In the genomic region with DNA sequence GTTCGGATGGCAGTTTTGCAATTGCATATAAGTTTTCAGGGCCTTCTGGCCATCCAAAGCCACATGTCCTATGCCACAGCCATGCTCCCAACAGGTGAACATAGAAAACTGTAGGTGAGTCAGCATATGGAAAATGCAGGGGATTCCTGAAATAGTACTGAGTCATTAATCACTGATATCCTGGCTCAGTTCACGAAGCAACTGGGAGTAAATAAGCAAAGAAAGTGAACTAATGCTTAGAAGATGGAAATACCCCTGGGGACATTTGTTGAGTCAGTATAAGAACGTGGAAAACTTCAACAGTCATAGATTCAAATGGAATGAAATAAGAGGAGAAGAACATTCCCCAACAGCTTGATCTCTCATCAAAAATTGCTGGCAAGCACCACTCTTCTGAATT, we compare ENCODE assay signal across 11 cellular contexts.
DNase-seq lines count a peak whose midpoint lies in the region; ATAC-seq, FAIRE-seq and TF ChIP-seq lines count a peak whose summit lies in the region.
"Had no signal": no experiment of that assay in that cellular context is flagged by ENCODE, and none has a peak within 500 bp of the region (broad histone marks: within the 10 kb centered on the region; RNA-seq: fewer than 3 reads in every experiment).

No MANE protein-coding gene starts in this region.

- no peak for TF ChIP-seq POLR2A in H54 (IDR thresholded peaks at IDR 0.05; ENCODE audit: low read depth, low read length)

- H3K27ac ChIP-seq in foreskin keratinocyte: peak overlapping the region; percentile 88
- peak overlapping the region; percentile 87 for H3K27ac ChIP-seq in smooth muscle cell (ENCODE audit: low read depth)
- H3K27ac ChIP-seq in naive thymus-derived CD4-positive, alpha-beta T cell (ENCODE audit: low read depth, low read length): no peak overlapping the region

- no peaks in the 10 kb centered on the region for H3K36me3 ChIP-seq in smooth muscle cell (ENCODE audit: low read depth)
- no peaks in the 10 kb centered on the region for H3K36me3 ChIP-seq in naive thymus-derived CD4-positive, alpha-beta T cell (ENCODE audit: control insufficient read depth in 2 of 3, insufficient read depth in 3 of 3, low read length in 3 of 3)

- peaks cover 22% of the 10 kb centered on the region for H3F3A ChIP-seq in smooth muscle cell (ENCODE audit: low read depth)

- H3K27ac Mint-ChIP-seq in naive thymus-derived CD4-positive, alpha-beta T cell: no peak overlapping the region
- H3K27ac Mint-ChIP-seq: effector memory CD8-positive, alpha-beta T cell had no signal

- no peak overlapping the region for H3K4me2 ChIP-seq in smooth muscle cell

- no peak for DNase-seq in H54 (ENCODE audit: insufficient read length, low spot score)
- peak; percentile 67 for DNase-seq in SW480 (ENCODE audit: low spot score)
- DNase-seq in foreskin keratinocyte: peak; percentile 99 to 100
- DNase-seq in smooth muscle cell (lab: John Stamatoyannopoulos, UW; ENCODE audit: unreplicated experiment): no peak
- DNase-seq in naive thymus-derived CD4-positive, alpha-beta T cell: no peak
- DNase-seq in AG08396 (ENCODE audit: low spot score): no peak
- DNase-seq: activated CD8-positive, alpha-beta memory T cell treated with anti-CD3 and anti-CD28 coated beads, Interleukin-2, amount 50 U/mL, for 4 hours; effector memory CD8-positive, alpha-beta T cell; midbrain; NCI-H1417 treated with DMSO at 0.1 percent for 48 hours had no signal

- POLR2A ChIA-PET in naive thymus-derived CD4-positive, alpha-beta T cell (lab: Charles Lee): no interaction called here

- H3K4me1 Mint-ChIP-seq in naive thymus-derived CD4-positive, alpha-beta T cell: peaks cover 0 to 6% (median 0%) of the 10 kb centered on the region in 7 donors

- H3K36me3 Mint-ChIP-seq in naive thymus-derived CD4-positive, alpha-beta T cell: peaks cover 0 to 3% (median 0%) of the 10 kb centered on the region in 5 donors

- H3K4me3 Mint-ChIP-seq in naive thymus-derived CD4-positive, alpha-beta T cell: no peak overlapping the region
- H3K4me3 Mint-ChIP-seq: effector memory CD8-positive, alpha-beta T cell had no signal

- H3K79me2 ChIP-seq in smooth muscle cell (ENCODE audit: low read depth): no peaks in the 10 kb centered on the region

- FAIRE-seq in H54 (lab: Jason Lieb, UNC): peak; percentile 80

- H3K27me3 ChIP-seq in foreskin keratinocyte: no peaks in the 10 kb centered on the region
- no peaks in the 10 kb centered on the region for H3K27me3 ChIP-seq in smooth muscle cell (ENCODE audit: low read depth)
- no peaks in the 10 kb centered on the region for H3K27me3 ChIP-seq in naive thymus-derived CD4-positive, alpha-beta T cell (ENCODE audit: control insufficient read depth in 2 of 2, insufficient read depth in 2 of 2, low read length in 2 of 2)

- H3K9me3 Mint-ChIP-seq in naive thymus-derived CD4-positive, alpha-beta T cell: peaks cover 0 to 11% (median 0%) of the 10 kb centered on the region in 11 donors
- H3K9me3 Mint-ChIP-seq: effector memory CD8-positive, alpha-beta T cell had no signal

- H2AFZ ChIP-seq in smooth muscle cell (ENCODE audit: low read depth): no peak overlapping the region

- peaks cover 25% of the 10 kb centered on the region for H3K4me1 ChIP-seq in foreskin keratinocyte
- no peaks in the 10 kb centered on the region for H3K4me1 ChIP-seq in smooth muscle cell (ENCODE audit: low read depth)
- no peaks in the 10 kb centered on the region for H3K4me1 ChIP-seq in naive thymus-derived CD4-positive, alpha-beta T cell (ENCODE audit: control insufficient read depth in 2 of 2, insufficient read depth in 2 of 2, low read length in 2 of 2)

- H4K20me1 ChIP-seq in smooth muscle cell (ENCODE audit: low read depth): no peaks in the 10 kb centered on the region

- TF ChIP-seq CTCF in foreskin keratinocyte (conservative IDR thresholded peaks at IDR 0.05): peak; percentile 14
- no peak for TF ChIP-seq CTCF in smooth muscle cell (IDR thresholded peaks at IDR 0.05; ENCODE audit: borderline replicate concordance, insufficient read depth, poor library complexity, severe bottlenecking)

- 30% methylated on average over 3 of the region's 3 CpGs for WGBS in smooth muscle cell (ENCODE audit: low lambda C conversion rate)

- no peak overlapping the region for H3K4me3 ChIP-seq in smooth muscle cell
- H3K4me3 ChIP-seq in naive thymus-derived CD4-positive, alpha-beta T cell (ENCODE audit: low read length): no peak overlapping the region

- peak overlapping the region; percentile 35 for H3K9ac ChIP-seq in smooth muscle cell (ENCODE audit: low read depth)

- ATAC-seq in foreskin keratinocyte (peak; percentile 91), HG03135 (IDR thresholded peaks at IDR 0.05; ENCODE audit: unreplicated experiment) (no peak)
- ATAC-seq in naive thymus-derived CD4-positive, alpha-beta T cell: no peak
- ATAC-seq: effector memory CD8-positive, alpha-beta T cell had no signal

- CTCF ChIA-PET in naive thymus-derived CD4-positive, alpha-beta T cell (lab: Charles Lee): no interaction called here

- no peaks in the 10 kb centered on the region for H3K9me3 ChIP-seq in smooth muscle cell (replicated peaks; ENCODE audit: low read depth)
- H3K9me3 ChIP-seq in naive thymus-derived CD4-positive, alpha-beta T cell (ENCODE audit: control insufficient read depth in 2 of 3, low read length in 3 of 3): no peaks in the 10 kb centered on the region

- intact Hi-C loops in naive thymus-derived CD4-positive, alpha-beta T cell (cut with micrococcal nuclease): no loop called here

- peaks cover 0 to 4% (median 0%) of the 10 kb centered on the region in 5 donors for H3K27me3 Mint-ChIP-seq in naive thymus-derived CD4-positive, alpha-beta T cell

Comparison
In these comparisons a context has a peak if more than half of its experiments do, and no peak if none do; other contexts are left out.
1. DNase-seq: peak in SW480 (single experiment) and foreskin keratinocyte (2 of 2); none in H54 (single experiment), smooth muscle cell (single experiment), naive thymus-derived CD4-positive, alpha-beta T cell (0 of 9) and AG08396 (single experiment).